30 cellular contexts compared by ENCODE assay signal in the genomic region with DNA sequence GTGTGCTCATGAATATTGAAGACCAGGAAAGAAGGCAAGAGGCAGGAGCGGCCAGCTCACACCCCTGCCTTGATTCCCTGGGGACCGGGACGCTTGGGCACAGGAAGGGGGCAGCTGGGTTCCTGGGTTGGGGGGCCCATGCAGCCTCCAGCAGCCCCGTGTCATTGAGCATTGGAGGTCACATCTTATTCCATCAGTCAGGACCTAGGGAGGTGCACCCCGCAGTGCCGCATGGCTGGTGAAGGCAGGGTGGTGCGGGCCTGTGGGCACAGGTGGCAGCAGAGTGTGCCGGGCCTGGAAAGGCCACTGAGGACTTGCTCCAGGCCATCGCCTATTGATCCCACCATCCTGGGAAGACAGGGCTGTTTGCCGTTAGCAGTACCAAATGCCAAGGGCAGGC.
"Had no signal": no experiment of that assay in that cellular context is flagged by ENCODE, and none has a peak within 500 bp of the region (broad histone marks: within the 10 kb centered on the region; RNA-seq: fewer than 3 reads in every experiment).

No MANE protein-coding gene starts in this region.

- DNase-seq: activated CD4-positive, alpha-beta T cell treated with anti-CD3 and anti-CD28 coated beads for 36 hours; activated CD4-positive, alpha-beta T cell treated with anti-CD3 and anti-CD28 coated beads, Interleukin-2, amount 10 ng/mL, durations not matched to agents 7 days and 5 days; activated CD4-positive, alpha-beta T cell treated with anti-CD3 and anti-CD28 coated beads, Interleukin-2, amount 50 U/mL, for 4 hours; activated CD4-positive, CD25-positive, alpha-beta regulatory T cell; activated CD4-positive, CD25-positive, alpha-beta regulatory T cell treated with anti-CD3 and anti-CD28 coated beads, Interleukin-2, amount 50 U/mL, for 72 hours; activated CD8-positive, alpha-beta memory T cell treated with anti-CD3 and anti-CD28 coated beads for 24 hours; activated CD8-positive, alpha-beta T cell treated with anti-CD3 and anti-CD28 coated beads for 36 hours; activated effector memory CD4-positive, alpha-beta T cell treated with Interleukin-2 at 50 U/mL for 16 hours; activated gamma-delta T cell treated with Interleukin-2 at 50 U/mL for 16 hours; activated naive CD4-positive, alpha-beta T cell treated with anti-CD3 and anti-CD28 coated beads, Interleukin-2, amount 50 U/mL, for 16 hours; activated naive CD4-positive, alpha-beta T cell treated with Interleukin-2 at 50 U/mL for 16 hours; activated T-cell treated with anti-CD3 and anti-CD28 coated beads, Interleukin-2, amount 50 U/mL, for 4 hours; amniotic stem cell; anterior cingulate cortex; body of pancreas; central memory CD4-positive, alpha-beta T cell; cerebellar nuclear complex; colonic mucosa; dorsolateral prefrontal cortex; effector memory CD4-positive, alpha-beta T cell; endodermal cell; foreskin fibroblast; gastrocnemius medialis; glutamatergic neuron; T-helper 2 cell had no signal

- H3K4me1 ChIP-seq: body of pancreas, colonic mucosa, gastrocnemius medialis had no signal

- ATAC-seq: activated CD4-positive, alpha-beta T cell treated with anti-CD3 and anti-CD28 coated beads for 36 hours; activated CD8-positive, alpha-beta T cell treated with anti-CD3 and anti-CD28 coated beads for 36 hours; activated T-cell treated with anti-CD3 and anti-CD28 coated beads, Interleukin-2, amount 50 U/mL, for 4 hours; activated T-helper 17 cell treated with anti-CD3 and anti-CD28 coated beads, Interleukin-2, amount 50 U/mL, for 72 hours; body of pancreas; gastrocnemius medialis had no signal

- H3K9me3 Mint-ChIP-seq: activated T-cell treated with anti-CD3 and anti-CD28 coated beads, Interleukin-2, amount 50 U/mL, for 4 hours; activated T-helper 17 cell treated with anti-CD3 and anti-CD28 coated beads, Interleukin-2, amount 50 U/mL, for 72 hours; dendritic cell treated with granulocyte-macrophage colony-stimulating factor and Interleukin-4, amounts not matched to agents 40 ng/mL and 50 ng/mL, for 4 days had no signal

- H3K4me3 Mint-ChIP-seq: activated CD4-positive, alpha-beta T cell treated with anti-CD3 and anti-CD28 coated beads for 36 hours; activated CD4-positive, alpha-beta T cell treated with anti-CD3 and anti-CD28 coated beads, Interleukin-2, amount 10 ng/mL, durations not matched to agents 7 days and 5 days; activated CD8-positive, alpha-beta T cell treated with anti-CD3 and anti-CD28 coated beads for 36 hours; activated naive CD8-positive, alpha-beta T cell; activated T-cell treated with anti-CD3 and anti-CD28 coated beads, Interleukin-2, amount 50 U/mL, for 4 hours; activated T-helper 17 cell treated with anti-CD3 and anti-CD28 coated beads, Interleukin-2, amount 50 U/mL, for 72 hours; dendritic cell treated with granulocyte-macrophage colony-stimulating factor and Interleukin-4, amounts not matched to agents 40 ng/mL and 50 ng/mL, for 4 days; endodermal cell had no signal

- H3K9me3 ChIP-seq: body of pancreas, colonic mucosa had no signal

- H3K36me3 ChIP-seq: cardiac muscle cell, colonic mucosa, gastrocnemius medialis, heart left ventricle had no signal

- H3K27ac ChIP-seq: body of pancreas, cardiac muscle cell, colonic mucosa, dorsolateral prefrontal cortex, gastrocnemius medialis had no signal

- H3K36me3 Mint-ChIP-seq: activated naive CD8-positive, alpha-beta T cell had no signal

- H3K27me3 Mint-ChIP-seq: activated CD4-positive, alpha-beta T cell treated with anti-CD3 and anti-CD28 coated beads, Interleukin-2, amount 10 ng/mL, durations not matched to agents 7 days and 5 days had no signal

- H3K4me1 Mint-ChIP-seq: activated CD4-positive, alpha-beta T cell treated with anti-CD3 and anti-CD28 coated beads for 36 hours; activated CD4-positive, alpha-beta T cell treated with anti-CD3 and anti-CD28 coated beads, Interleukin-2, amount 10 ng/mL, durations not matched to agents 7 days and 5 days; activated T-helper 17 cell treated with anti-CD3 and anti-CD28 coated beads, Interleukin-2, amount 50 U/mL, for 72 hours had no signal

- H3K27me3 ChIP-seq: body of pancreas, cardiac muscle cell, colonic mucosa, dorsolateral prefrontal cortex, gastrocnemius medialis, heart left ventricle had no signal

- H3K27ac Mint-ChIP-seq: activated CD4-positive, alpha-beta T cell treated with anti-CD3 and anti-CD28 coated beads for 36 hours; activated CD8-positive, alpha-beta T cell treated with anti-CD3 and anti-CD28 coated beads for 36 hours; activated naive CD8-positive, alpha-beta T cell; activated T-helper 17 cell treated with anti-CD3 and anti-CD28 coated beads, Interleukin-2, amount 50 U/mL, for 72 hours; dendritic cell treated with granulocyte-macrophage colony-stimulating factor and Interleukin-4, amounts not matched to agents 40 ng/mL and 50 ng/mL, for 4 days; endodermal cell had no signal

- H3K4me3 ChIP-seq: body of pancreas, cardiac muscle cell, colonic mucosa, dorsolateral prefrontal cortex, gastrocnemius medialis, heart left ventricle had no signal
